In the genomic region with DNA sequence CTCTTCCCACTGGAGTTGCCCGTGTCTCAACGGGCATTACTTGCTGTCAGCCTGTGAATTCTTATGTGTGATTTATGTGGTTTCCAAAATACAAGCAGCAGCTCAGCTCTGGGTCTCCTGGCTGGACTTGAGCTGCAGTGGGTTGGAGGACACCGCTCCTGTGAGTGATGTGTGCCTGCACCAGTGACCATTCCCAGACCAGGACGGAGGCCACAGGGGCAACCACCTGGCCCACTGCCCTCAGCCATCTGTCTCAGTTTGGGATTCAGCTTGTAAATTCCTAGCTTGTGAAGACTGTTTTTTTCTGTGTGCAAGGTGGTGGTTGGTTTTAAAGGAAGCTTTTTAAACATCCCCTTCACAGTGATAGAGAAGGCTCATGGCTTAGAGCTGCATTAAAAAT, we compare ENCODE assay signal across 32 cellular contexts.
"Had no signal": no experiment of that assay in that cellular context is flagged by ENCODE, and none has a peak within 500 bp of the region (broad histone marks: within the 10 kb centered on the region; RNA-seq: fewer than 3 reads in every experiment).

No MANE protein-coding gene starts in this region.

- H3K27me3 ChIP-seq: adrenal gland, body of pancreas, breast epithelium, MG63, Peyer's patch, SJSA1 had no signal

- H3K4me3 ChIP-seq: adrenal gland, body of pancreas, breast epithelium, MG63, Peyer's patch, SJSA1 had no signal

- H3K4me2 ChIP-seq: SK-N-SH had no signal

- H3K9ac ChIP-seq: SK-N-SH had no signal

- H3K36me3 Mint-ChIP-seq: activated CD8-positive, alpha-beta memory T cell treated with anti-CD3 and anti-CD28 coated beads, Interleukin-2, amount 10 ng/mL, durations not matched to agents 7 days and 5 days; activated naive CD8-positive, alpha-beta T cell treated with anti-CD3 and anti-CD28 coated beads, Interleukin-2, amount 10 ng/mL, durations not matched to agents 7 days and 5 days; T-cell had no signal

- H3K36me3 ChIP-seq: adrenal gland, breast epithelium, MG63, Peyer's patch, SJSA1 had no signal

- H3K27ac ChIP-seq: adrenal gland, body of pancreas, breast epithelium, Peyer's patch, SJSA1, VCaP had no signal

- H3K4me1 ChIP-seq: adrenal gland, body of pancreas, breast epithelium, Peyer's patch had no signal

- H3K4me3 Mint-ChIP-seq: activated CD4-positive, alpha-beta memory T cell treated with anti-CD3 and anti-CD28 coated beads, Interleukin-2, amount 10 ng/mL, durations not matched to agents 7 days and 5 days; activated CD8-positive, alpha-beta memory T cell treated with anti-CD3 and anti-CD28 coated beads, Interleukin-2, amount 10 ng/mL, durations not matched to agents 7 days and 5 days; activated naive CD8-positive, alpha-beta T cell treated with anti-CD3 and anti-CD28 coated beads, Interleukin-2, amount 10 ng/mL, durations not matched to agents 7 days and 5 days; T-cell had no signal

- H3K9me3 ChIP-seq: adrenal gland, body of pancreas, breast epithelium, MG63, Peyer's patch, SJSA1, SK-N-SH had no signal

- H3K27ac Mint-ChIP-seq: activated CD4-positive, alpha-beta memory T cell treated with anti-CD3 and anti-CD28 coated beads, Interleukin-2, amount 10 ng/mL, durations not matched to agents 7 days and 5 days; activated CD8-positive, alpha-beta memory T cell treated with anti-CD3 and anti-CD28 coated beads, Interleukin-2, amount 10 ng/mL, durations not matched to agents 7 days and 5 days; activated naive CD8-positive, alpha-beta T cell treated with anti-CD3 and anti-CD28 coated beads, Interleukin-2, amount 10 ng/mL, durations not matched to agents 7 days and 5 days; T-cell had no signal

- H3K9me3 Mint-ChIP-seq: activated CD4-positive, alpha-beta memory T cell treated with anti-CD3 and anti-CD28 coated beads, Interleukin-2, amount 10 ng/mL, durations not matched to agents 7 days and 5 days; activated naive CD8-positive, alpha-beta T cell treated with anti-CD3 and anti-CD28 coated beads, Interleukin-2, amount 10 ng/mL, durations not matched to agents 7 days and 5 days; T-cell had no signal

- ATAC-seq: activated CD8-positive, alpha-beta memory T cell treated with anti-CD3 and anti-CD28 coated beads, Interleukin-2, amount 10 ng/mL, durations not matched to agents 7 days and 5 days; body of pancreas; T-cell had no signal

- DNase-seq: activated CD4-positive, alpha-beta memory T cell treated with anti-CD3 and anti-CD28 coated beads, Interleukin-2, amount 10 ng/mL, durations not matched to agents 7 days and 5 days; activated CD4-positive, alpha-beta T cell treated with anti-CD3 and anti-CD28 coated beads for 1 hour; activated CD4-positive, alpha-beta T cell treated with anti-CD3 and anti-CD28 coated beads for 48 hours; activated CD4-positive, CD25-positive, alpha-beta regulatory T cell; activated CD8-positive, alpha-beta memory T cell treated with anti-CD3 and anti-CD28 coated beads for 24 hours; activated CD8-positive, alpha-beta memory T cell treated with anti-CD3 and anti-CD28 coated beads, Interleukin-2, amount 10 ng/mL, durations not matched to agents 7 days and 5 days; activated CD8-positive, alpha-beta memory T cell treated with anti-CD3 and anti-CD28 coated beads, Interleukin-2, amount 50 U/mL, for 48 hours; activated effector memory CD4-positive, alpha-beta T cell treated with Interleukin-2 at 50 U/mL for 16 hours; activated naive CD4-positive, alpha-beta T cell treated with anti-CD3 and anti-CD28 coated beads, Interleukin-2, amount 50 U/mL, for 16 hours; activated naive CD8-positive, alpha-beta T cell treated with anti-CD3 and anti-CD28 coated beads, Interleukin-2, amount 10 ng/mL, durations not matched to agents 7 days and 5 days; activated T-cell treated with anti-CD3 and anti-CD28 coated beads, Interleukin-2, amount 50 U/mL, for 48 hours; adrenal gland; body of pancreas; Karpas-422; MG63; MV-4-11; NCI-H1092; NCI-H1436 treated with DMSO at 0.1 percent for 48 hours; NCI-H1694 treated with DMSO at 0.1 percent for 48 hours; NCI-H2029; NCI-H345; NCI-H524 treated with DMSO at 0.1 percent for 48 hours; Peyer's patch; RPMI8226; SHP77 treated with DMSO at 0.1 percent for 48 hours; SK-N-SH; T-cell; T-helper 2 cell; T-helper 9 cell had no signal
